1 cellular context compared by ENCODE assay signal in the genomic region with DNA sequence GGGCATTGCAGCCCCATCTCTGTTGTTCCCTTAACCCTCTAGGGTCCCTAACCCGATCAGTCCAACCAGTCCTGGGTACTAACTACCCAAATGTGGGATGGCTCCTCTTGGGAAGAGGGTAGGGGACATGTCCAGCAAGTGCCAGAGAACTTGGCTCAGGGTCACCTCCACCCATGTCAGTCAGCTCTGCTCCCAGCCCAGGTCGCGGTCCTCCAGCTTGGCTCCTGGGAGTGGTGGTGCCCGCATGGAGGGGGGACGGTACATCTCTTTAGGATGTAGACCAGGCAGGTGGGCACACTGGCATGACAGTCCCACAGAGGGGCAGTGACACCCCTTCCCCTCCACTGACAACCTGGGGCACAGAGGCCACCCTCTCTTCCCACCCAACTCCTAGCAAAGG.
TF ChIP-seq lines count a peak whose summit lies in the region.

No MANE protein-coding gene starts in this region.

TF ChIP-seq in GM12878, 131 proteins besides CTCF, POLR2A, EP300 and RAD21:
- no peak for TF ChIP-seq RCOR1 (conservative IDR thresholded peaks at IDR 0.05; ENCODE audit: low read depth, low read length)
- TF ChIP-seq GATAD2B (conservative IDR thresholded peaks at IDR 0.05; ENCODE audit: low read depth) = no peak
- TF ChIP-seq TBL1XR1 (IDR thresholded peaks at IDR 0.05; ENCODE audit: low read depth, low read length) = no peak
- no peak for TF ChIP-seq RUNX3 (IDR thresholded peaks at IDR 0.05; ENCODE audit: low read length)
- TF ChIP-seq CHD4 (IDR thresholded peaks at IDR 0.05) = no peak
- TF ChIP-seq ZSCAN29 (IDR thresholded peaks at IDR 0.05) = no peak
- TF ChIP-seq, protein P1, sequence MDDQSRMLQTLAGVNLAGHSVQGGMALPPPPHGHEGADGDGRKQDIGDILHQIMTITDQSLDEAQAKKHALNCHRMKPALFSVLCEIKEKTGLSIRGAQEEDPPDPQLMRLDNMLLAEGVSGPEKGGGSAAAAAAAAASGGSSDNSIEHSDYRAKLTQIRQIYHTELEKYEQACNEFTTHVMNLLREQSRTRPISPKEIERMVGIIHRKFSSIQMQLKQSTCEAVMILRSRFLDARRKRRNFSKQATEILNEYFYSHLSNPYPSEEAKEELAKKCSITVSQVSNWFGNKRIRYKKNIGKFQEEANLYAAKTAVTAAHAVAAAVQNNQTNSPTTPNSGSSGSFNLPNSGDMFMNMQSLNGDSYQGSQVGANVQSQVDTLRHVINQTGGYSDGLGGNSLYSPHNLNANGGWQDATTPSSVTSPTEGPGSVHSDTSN (IDR thresholded peaks at IDR 0.05; ENCODE audit: insufficient replicate concordance, low read depth, low read length) = no peak
- TF ChIP-seq DPF2 (IDR thresholded peaks at IDR 0.05) = no peak
- TF ChIP-seq, protein P2, sequence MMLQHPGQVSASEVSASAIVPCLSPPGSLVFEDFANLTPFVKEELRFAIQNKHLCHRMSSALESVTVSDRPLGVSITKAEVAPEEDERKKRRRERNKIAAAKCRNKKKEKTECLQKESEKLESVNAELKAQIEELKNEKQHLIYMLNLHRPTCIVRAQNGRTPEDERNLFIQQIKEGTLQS (IDR thresholded peaks at IDR 0.05; ENCODE audit: borderline replicate concordance, extremely low read depth, low read depth, low read length) = no peak
TF ChIP-seq in GM12878: peak in this region for 0.
